1 cellular context compared by ENCODE assay signal in genomic region chr18:74395006-74395405, GRCh38.
TF ChIP-seq lines count a peak whose summit lies in the region.

No MANE protein-coding gene starts in this region.

TF ChIP-seq in GM23338, 12 proteins besides CTCF, POLR2A, EP300 and RAD21 (continued from another document):
- TF ChIP-seq ZNF462 (CRISPR knock-in tag; IDR thresholded peaks at IDR 0.05) (no peak), JUNB (IDR thresholded peaks at IDR 0.05; ENCODE audit: unreplicated experiment) (no peak), CREB1 (CRISPR knock-in tag; IDR thresholded peaks at IDR 0.05; ENCODE audit: low read depth) (no peak)
